In genomic region chr18:62152844-62153243, GRCh38 we compare ENCODE assay signal across 21 cellular contexts. TPM values are rescaled to one million over a fixed set of nuclear protein-coding genes. Genes with fewer than 3 reads are reported as not detected.
A peak's percentile ranks its signal among the peaks of the same experiment; 100 is the strongest.
DNase-seq lines count a peak whose midpoint lies in the region; ATAC-seq and TF ChIP-seq lines count a peak whose summit lies in the region.
"Had no signal": no experiment of that assay in that cellular context is flagged by ENCODE, and none has a peak within 500 bp of the region (broad histone marks: within the 10 kb centered on the region; RNA-seq: fewer than 3 reads in every experiment).

No MANE protein-coding gene starts in this region.

- peaks cover 3% of the 10 kb centered on the region for H3K36me3 Mint-ChIP-seq in activated CD8-positive, alpha-beta T cell treated with anti-CD3 and anti-CD28 coated beads for 36 hours (ENCODE audit: low read depth)

- intact Hi-C loops in activated CD8-positive, alpha-beta T cell treated with anti-CD3 and anti-CD28 coated beads for 36 hours (cut with micrococcal nuclease) = no loop called here

- POLR2A ChIA-PET in activated CD8-positive, alpha-beta T cell treated with anti-CD3 and anti-CD28 coated beads for 36 hours (lab: Charles Lee) = no interaction called here

- no peak overlapping the region for H3K27ac Mint-ChIP-seq in activated CD8-positive, alpha-beta T cell treated with anti-CD3 and anti-CD28 coated beads for 36 hours
- H3K27ac Mint-ChIP-seq: activated T-helper 17 cell treated with anti-CD3 and anti-CD28 coated beads, Interleukin-2, amount 50 U/mL, for 72 hours; type B pancreatic cell had no signal

- H3K9me3 Mint-ChIP-seq in activated CD8-positive, alpha-beta T cell treated with anti-CD3 and anti-CD28 coated beads for 36 hours = no peaks in the 10 kb centered on the region
- H3K9me3 Mint-ChIP-seq: activated T-helper 17 cell treated with anti-CD3 and anti-CD28 coated beads, Interleukin-2, amount 50 U/mL, for 72 hours; neural crest cell; type B pancreatic cell had no signal

- ATAC-seq in HG03097 (IDR thresholded peaks at IDR 0.05; ENCODE audit: low FRiP score, unreplicated experiment) (peak; percentile 59), upper lobe of left lung (ENCODE audit: low FRiP score in 2 of 2) (no peak)
- ATAC-seq in activated CD8-positive, alpha-beta T cell treated with anti-CD3 and anti-CD28 coated beads for 36 hours = no peak
- ATAC-seq: activated T-helper 17 cell treated with anti-CD3 and anti-CD28 coated beads, Interleukin-2, amount 50 U/mL, for 72 hours; HCT116; stimulated activated naive CD8-positive, alpha-beta T cell treated with anti-CD3 and anti-CD28 coated beads, Interleukin-15, Interleukin-2, amounts not matched to agents 100 U/mL and 50 U/mL, for 24 hours had no signal

- H3K27ac ChIP-seq in upper lobe of left lung = no peak overlapping the region
- H3K27ac ChIP-seq: Peyer's patch had no signal

- H3K4me1 ChIP-seq in upper lobe of left lung = no peaks in the 10 kb centered on the region

- H3K4me1 Mint-ChIP-seq in activated CD8-positive, alpha-beta T cell treated with anti-CD3 and anti-CD28 coated beads for 36 hours (ENCODE audit: low read depth) = no peaks in the 10 kb centered on the region
- H3K4me1 Mint-ChIP-seq: activated T-helper 17 cell treated with anti-CD3 and anti-CD28 coated beads, Interleukin-2, amount 50 U/mL, for 72 hours; neural crest cell had no signal

- no peaks in the 10 kb centered on the region for H3K9me3 ChIP-seq in upper lobe of left lung
- H3K9me3 ChIP-seq: Peyer's patch had no signal

- TF ChIP-seq EP300 in upper lobe of left lung (IDR thresholded peaks at IDR 0.05) = no peak

- H3K27me3 ChIP-seq in upper lobe of left lung = no peaks in the 10 kb centered on the region
- H3K27me3 ChIP-seq: Peyer's patch had no signal

- DNase-seq in SIG-M5 treated with dmso at 0.1 percent for 504 hours (lab: John Stamatoyannopoulos, UW; ENCODE audit: unreplicated experiment) (peak; percentile 59), SIG-M5 (lab: John Stamatoyannopoulos, UW) (no peak), NOMO-1 (lab: John Stamatoyannopoulos, UW; ENCODE audit: unreplicated experiment in 2 of 2) (peak; percentile 14 to 16), upper lobe of left lung (no peak), NCI-H526 (lab: John Stamatoyannopoulos, UW) (no peak), HK-2 (ENCODE audit: unreplicated experiment) (no peak)
- DNase-seq in activated CD8-positive, alpha-beta T cell treated with anti-CD3 and anti-CD28 coated beads for 36 hours = no peak
- DNase-seq: activated CD8-positive, alpha-beta memory T cell treated with anti-CD3 and anti-CD28 coated beads for 24 hours; C1 segment of cervical spinal cord; central memory CD4-positive, alpha-beta T cell; DMS 273 treated with DMSO at 0.1 percent for 48 hours; effector memory CD4-positive, alpha-beta T cell; NCI-H187 treated with DMSO at 0.1 percent for 48 hours; NCI-H510A; Peyer's patch; stimulated activated naive CD8-positive, alpha-beta T cell treated with anti-CD3 and anti-CD28 coated beads, Interleukin-15, Interleukin-2, amounts not matched to agents 100 U/mL and 50 U/mL, for 24 hours had no signal

- 85 to 91% methylated on average over 1 of the region's 1 CpG for WGBS in upper lobe of left lung, 2 donors

- TF ChIP-seq CTCF in activated CD8-positive, alpha-beta T cell treated with anti-CD3 and anti-CD28 coated beads for 36 hours (IDR thresholded peaks at IDR 0.05) = no peak
- TF ChIP-seq CTCF in upper lobe of left lung (IDR thresholded peaks at IDR 0.05) = no peak

- no peaks in the 10 kb centered on the region for H3K27me3 Mint-ChIP-seq in activated CD8-positive, alpha-beta T cell treated with anti-CD3 and anti-CD28 coated beads for 36 hours
- H3K27me3 Mint-ChIP-seq: activated T-helper 17 cell treated with anti-CD3 and anti-CD28 coated beads, Interleukin-2, amount 50 U/mL, for 72 hours; type B pancreatic cell had no signal

- H3K4me3 ChIP-seq in upper lobe of left lung = no peak overlapping the region
- H3K4me3 ChIP-seq: Peyer's patch had no signal

- no peak overlapping the region for H3K4me3 Mint-ChIP-seq in activated CD8-positive, alpha-beta T cell treated with anti-CD3 and anti-CD28 coated beads for 36 hours
- H3K4me3 Mint-ChIP-seq: activated T-helper 17 cell treated with anti-CD3 and anti-CD28 coated beads, Interleukin-2, amount 50 U/mL, for 72 hours; neural crest cell; type B pancreatic cell had no signal

- CTCF ChIA-PET in activated CD8-positive, alpha-beta T cell treated with anti-CD3 and anti-CD28 coated beads for 36 hours (lab: Charles Lee) = no interaction called here

- TF ChIP-seq POLR2A in upper lobe of left lung (IDR thresholded peaks at IDR 0.05) = no peak

- peaks cover 0 to 4% (median 3%) of the 10 kb centered on the region in 4 donors for H3K36me3 ChIP-seq in upper lobe of left lung

RNA-seq across cellular contexts. Expression of gene PIGN, which starts 34.0 kb away (rescaled TPM):
- 10 to 100 TPM; 24.9 to 28.1 TPM for total RNA-seq in activated CD8-positive, alpha-beta T cell treated with anti-CD3 and anti-CD28 coated beads for 36 hours
- 10 to 100 TPM; 16.9 to 36.2 (median 21.7) TPM for total RNA-seq in upper lobe of left lung

RNA-seq across cellular contexts. Expression of gene RELCH, which starts 34.2 kb away (rescaled TPM):
- total RNA-seq in activated CD8-positive, alpha-beta T cell treated with anti-CD3 and anti-CD28 coated beads for 36 hours = 10 to 100 TPM; 18.4 to 21.7 TPM
- 10 to 100 TPM; 27.8 to 66.7 (median 35.8) TPM for total RNA-seq in upper lobe of left lung

Comparison
In these comparisons a context has a peak if more than half of its experiments do, and no peak if none do; other contexts are left out.
1. DNase-seq: peak in SIG-M5 treated with dmso at 0.1 percent for 504 hours (single experiment) and NOMO-1 (2 of 2); none in SIG-M5 (single experiment), activated CD8-positive, alpha-beta T cell treated with anti-CD3 and anti-CD28 coated beads for 36 hours (single experiment), upper lobe of left lung (0 of 2), NCI-H526 (0 of 2) and HK-2 (single experiment).